2 cellular contexts compared by ENCODE assay signal in genomic region chr1:243293941-243294722, GRCh38.
A peak's percentile ranks its signal among the peaks of the same experiment; 100 is the strongest.
TF ChIP-seq lines count a peak whose summit lies in the region.

No MANE protein-coding gene starts in this region.

TF ChIP-seq in GM23338, 12 proteins besides CTCF, POLR2A, EP300 and RAD21:
- TF ChIP-seq STAT1 (IDR thresholded peaks at IDR 0.05; ENCODE audit: unreplicated experiment) (no peak), ETS1 (IDR thresholded peaks at IDR 0.05) (no peak), ZNF114 (CRISPR knock-in tag; IDR thresholded peaks at IDR 0.05) (no peak), POLR2AphosphoS5 (IDR thresholded peaks at IDR 0.05; ENCODE audit: low read depth) (no peak), CREB1 (CRISPR knock-in tag; IDR thresholded peaks at IDR 0.05; ENCODE audit: low read depth) (no peak), EZH2phosphoT487 (IDR thresholded peaks at IDR 0.05; ENCODE audit: unreplicated experiment) (no peak), ZNF331 (CRISPR knock-in tag; IDR thresholded peaks at IDR 0.05; ENCODE audit: low read depth) (no peak), EZH2 (IDR thresholded peaks at IDR 0.05; ENCODE audit: low read depth, unreplicated experiment) (no peak), JUNB (IDR thresholded peaks at IDR 0.05; ENCODE audit: unreplicated experiment) (no peak), NANOG (IDR thresholded peaks at IDR 0.05; ENCODE audit: borderline replicate concordance) (no peak)
- TF ChIP-seq, protein P1, sequence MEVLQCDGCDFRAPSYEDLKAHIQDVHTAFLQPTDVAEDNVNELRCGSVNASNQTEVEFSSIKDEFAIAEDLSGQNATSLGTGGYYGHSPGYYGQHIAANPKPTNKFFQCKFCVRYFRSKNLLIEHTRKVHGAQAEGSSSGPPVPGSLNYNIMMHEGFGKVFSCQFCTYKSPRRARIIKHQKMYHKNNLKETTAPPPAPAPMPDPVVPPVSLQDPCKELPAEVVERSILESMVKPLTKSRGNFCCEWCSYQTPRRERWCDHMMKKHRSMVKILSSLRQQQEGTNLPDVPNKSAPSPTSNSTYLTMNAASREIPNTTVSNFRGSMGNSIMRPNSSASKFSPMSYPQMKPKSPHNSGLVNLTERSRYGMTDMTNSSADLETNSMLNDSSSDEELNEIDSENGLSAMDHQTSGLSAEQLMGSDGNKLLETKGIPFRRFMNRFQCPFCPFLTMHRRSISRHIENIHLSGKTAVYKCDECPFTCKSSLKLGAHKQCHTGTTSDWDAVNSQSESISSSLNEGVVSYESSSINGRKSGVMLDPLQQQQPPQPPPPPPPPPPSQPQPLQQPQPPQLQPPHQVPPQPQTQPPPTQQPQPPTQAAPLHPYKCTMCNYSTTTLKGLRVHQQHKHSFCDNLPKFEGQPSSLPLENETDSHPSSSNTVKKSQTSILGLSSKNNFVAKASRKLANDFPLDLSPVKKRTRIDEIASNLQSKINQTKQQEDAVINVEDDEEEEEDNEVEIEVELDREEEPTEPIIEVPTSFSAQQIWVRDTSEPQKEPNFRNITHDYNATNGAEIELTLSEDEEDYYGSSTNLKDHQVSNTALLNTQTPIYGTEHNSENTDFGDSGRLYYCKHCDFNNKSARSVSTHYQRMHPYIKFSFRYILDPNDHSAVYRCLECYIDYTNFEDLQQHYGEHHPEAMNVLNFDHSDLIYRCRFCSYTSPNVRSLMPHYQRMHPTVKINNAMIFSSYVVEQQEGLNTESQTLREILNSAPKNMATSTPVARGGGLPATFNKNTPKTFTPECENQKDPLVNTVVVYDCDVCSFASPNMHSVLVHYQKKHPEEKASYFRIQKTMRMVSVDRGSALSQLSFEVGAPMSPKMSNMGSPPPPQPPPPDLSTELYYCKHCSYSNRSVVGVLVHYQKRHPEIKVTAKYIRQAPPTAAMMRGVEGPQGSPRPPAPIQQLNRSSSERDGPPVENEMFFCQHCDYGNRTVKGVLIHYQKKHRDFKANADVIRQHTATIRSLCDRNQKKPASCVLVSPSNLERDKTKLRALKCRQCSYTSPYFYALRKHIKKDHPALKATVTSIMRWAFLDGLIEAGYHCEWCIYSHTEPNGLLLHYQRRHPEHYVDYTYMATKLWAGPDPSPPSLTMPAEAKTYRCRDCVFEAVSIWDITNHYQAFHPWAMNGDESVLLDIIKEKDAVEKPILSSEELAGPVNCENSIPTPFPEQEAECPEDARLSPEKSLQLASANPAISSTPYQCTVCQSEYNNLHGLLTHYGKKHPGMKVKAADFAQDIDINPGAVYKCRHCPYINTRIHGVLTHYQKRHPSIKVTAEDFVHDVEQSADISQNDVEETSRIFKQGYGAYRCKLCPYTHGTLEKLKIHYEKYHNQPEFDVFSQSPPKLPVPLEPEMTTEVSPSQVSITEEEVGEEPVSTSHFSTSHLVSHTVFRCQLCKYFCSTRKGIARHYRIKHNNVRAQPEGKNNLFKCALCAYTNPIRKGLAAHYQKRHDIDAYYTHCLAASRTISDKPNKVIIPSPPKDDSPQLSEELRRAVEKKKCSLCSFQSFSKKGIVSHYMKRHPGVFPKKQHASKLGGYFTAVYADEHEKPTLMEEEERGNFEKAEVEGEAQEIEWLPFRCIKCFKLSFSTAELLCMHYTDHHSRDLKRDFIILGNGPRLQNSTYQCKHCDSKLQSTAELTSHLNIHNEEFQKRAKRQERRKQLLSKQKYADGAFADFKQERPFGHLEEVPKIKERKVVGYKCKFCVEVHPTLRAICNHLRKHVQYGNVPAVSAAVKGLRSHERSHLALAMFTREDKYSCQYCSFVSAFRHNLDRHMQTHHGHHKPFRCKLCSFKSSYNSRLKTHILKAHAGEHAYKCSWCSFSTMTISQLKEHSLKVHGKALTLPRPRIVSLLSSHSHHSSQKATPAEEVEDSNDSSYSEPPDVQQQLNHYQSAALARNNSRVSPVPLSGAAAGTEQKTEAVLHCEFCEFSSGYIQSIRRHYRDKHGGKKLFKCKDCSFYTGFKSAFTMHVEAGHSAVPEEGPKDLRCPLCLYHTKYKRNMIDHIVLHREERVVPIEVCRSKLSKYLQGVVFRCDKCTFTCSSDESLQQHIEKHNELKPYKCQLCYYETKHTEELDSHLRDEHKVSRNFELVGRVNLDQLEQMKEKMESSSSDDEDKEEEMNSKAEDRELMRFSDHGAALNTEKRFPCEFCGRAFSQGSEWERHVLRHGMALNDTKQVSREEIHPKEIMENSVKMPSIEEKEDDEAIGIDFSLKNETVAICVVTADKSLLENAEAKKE (CRISPR knock-in tag; IDR thresholded peaks at IDR 0.05), result no peak
- TF ChIP-seq, protein P2, sequence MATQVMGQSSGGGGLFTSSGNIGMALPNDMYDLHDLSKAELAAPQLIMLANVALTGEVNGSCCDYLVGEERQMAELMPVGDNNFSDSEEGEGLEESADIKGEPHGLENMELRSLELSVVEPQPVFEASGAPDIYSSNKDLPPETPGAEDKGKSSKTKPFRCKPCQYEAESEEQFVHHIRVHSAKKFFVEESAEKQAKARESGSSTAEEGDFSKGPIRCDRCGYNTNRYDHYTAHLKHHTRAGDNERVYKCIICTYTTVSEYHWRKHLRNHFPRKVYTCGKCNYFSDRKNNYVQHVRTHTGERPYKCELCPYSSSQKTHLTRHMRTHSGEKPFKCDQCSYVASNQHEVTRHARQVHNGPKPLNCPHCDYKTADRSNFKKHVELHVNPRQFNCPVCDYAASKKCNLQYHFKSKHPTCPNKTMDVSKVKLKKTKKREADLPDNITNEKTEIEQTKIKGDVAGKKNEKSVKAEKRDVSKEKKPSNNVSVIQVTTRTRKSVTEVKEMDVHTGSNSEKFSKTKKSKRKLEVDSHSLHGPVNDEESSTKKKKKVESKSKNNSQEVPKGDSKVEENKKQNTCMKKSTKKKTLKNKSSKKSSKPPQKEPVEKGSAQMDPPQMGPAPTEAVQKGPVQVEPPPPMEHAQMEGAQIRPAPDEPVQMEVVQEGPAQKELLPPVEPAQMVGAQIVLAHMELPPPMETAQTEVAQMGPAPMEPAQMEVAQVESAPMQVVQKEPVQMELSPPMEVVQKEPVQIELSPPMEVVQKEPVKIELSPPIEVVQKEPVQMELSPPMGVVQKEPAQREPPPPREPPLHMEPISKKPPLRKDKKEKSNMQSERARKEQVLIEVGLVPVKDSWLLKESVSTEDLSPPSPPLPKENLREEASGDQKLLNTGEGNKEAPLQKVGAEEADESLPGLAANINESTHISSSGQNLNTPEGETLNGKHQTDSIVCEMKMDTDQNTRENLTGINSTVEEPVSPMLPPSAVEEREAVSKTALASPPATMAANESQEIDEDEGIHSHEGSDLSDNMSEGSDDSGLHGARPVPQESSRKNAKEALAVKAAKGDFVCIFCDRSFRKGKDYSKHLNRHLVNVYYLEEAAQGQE (IDR thresholded peaks at IDR 0.05; ENCODE audit: unreplicated experiment), result no peak

TF ChIP-seq in H1, 55 proteins besides CTCF, POLR2A, EP300 and RAD21:
- TF ChIP-seq ATF3 (IDR thresholded peaks at IDR 0.05; ENCODE audit: insufficient read depth, low read depth, low read length) (no peak), CHD2 (IDR thresholded peaks at IDR 0.05; ENCODE audit: low read length) (no peak), POLR2AphosphoS5 (IDR thresholded peaks at IDR 0.05; ENCODE audit: low read depth, low read length) (no peak), SP4 (IDR thresholded peaks at IDR 0.05; ENCODE audit: low read length) (no peak), USF2 (IDR thresholded peaks at IDR 0.05; ENCODE audit: low read length) (no peak), TEAD4 (IDR thresholded peaks at IDR 0.05; ENCODE audit: low read depth, low read length) (no peak), JUND (IDR thresholded peaks at IDR 0.05; ENCODE audit: low read length) (peak; percentile 74), BCL11A (IDR thresholded peaks at IDR 0.05; ENCODE audit: low read depth in 2 of 2, low read length in 2 of 2) (no peak)
